In the genomic region with DNA sequence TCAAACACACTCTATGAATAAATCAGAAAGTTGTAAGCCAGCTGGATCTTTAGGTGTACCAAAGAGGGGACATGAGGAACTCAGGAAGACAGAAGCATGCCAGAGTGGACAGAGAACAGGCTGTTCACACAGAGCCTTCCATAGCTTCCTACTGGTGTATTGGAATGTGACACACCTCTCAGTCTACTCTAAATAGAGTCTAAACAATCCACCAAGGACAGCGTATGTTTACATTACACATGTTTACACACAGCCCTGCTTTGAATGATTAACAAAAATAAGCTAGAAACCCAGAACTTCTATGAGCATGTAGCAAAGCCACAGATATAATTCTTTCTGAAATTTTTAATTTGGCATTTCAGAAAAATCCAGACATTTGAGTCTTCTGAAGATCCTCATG, we compare ENCODE assay signal across 20 cellular contexts.
"Had no signal": no experiment of that assay in that cellular context is flagged by ENCODE, and none has a peak within 500 bp of the region (broad histone marks: within the 10 kb centered on the region; RNA-seq: fewer than 3 reads in every experiment).

No MANE protein-coding gene starts in this region.

- H3K36me3 Mint-ChIP-seq: activated CD4-positive, alpha-beta memory T cell treated with anti-CD3 and anti-CD28 coated beads for 36 hours; activated CD8-positive, alpha-beta memory T cell treated with anti-CD3 and anti-CD28 coated beads, Interleukin-2, amount 10 ng/mL, durations not matched to agents 7 days and 5 days; activated naive CD8-positive, alpha-beta T cell treated with anti-CD3 and anti-CD28 coated beads, Interleukin-2, amount 10 ng/mL, durations not matched to agents 7 days and 5 days; naive thymus-derived CD8-positive, alpha-beta T cell; WTC11 had no signal

- ATAC-seq: activated CD4-positive, alpha-beta T cell treated with anti-CD3 and anti-CD28 coated beads for 36 hours; activated CD8-positive, alpha-beta memory T cell treated with anti-CD3 and anti-CD28 coated beads, Interleukin-2, amount 10 ng/mL, durations not matched to agents 7 days and 5 days; activated T-helper 17 cell treated with anti-CD3 and anti-CD28 coated beads, Interleukin-2, amount 50 U/mL, for 72 hours; naive thymus-derived CD8-positive, alpha-beta T cell; WTC11 had no signal

- H3K79me2 ChIP-seq: parathyroid adenoma had no signal

- H3K4me3 ChIP-seq: cardiac muscle cell, esophagus squamous epithelium, heart right ventricle, thyroid gland had no signal

- H3K27me3 ChIP-seq: cardiac muscle cell, heart right ventricle, thyroid gland had no signal

- H3K9ac ChIP-seq: parathyroid adenoma had no signal

- H3K36me3 ChIP-seq: cardiac muscle cell, esophagus squamous epithelium, heart right ventricle, thyroid gland had no signal

- H3K4me1 ChIP-seq: esophagus squamous epithelium, parathyroid adenoma, thyroid gland had no signal

- H3K4me3 Mint-ChIP-seq: activated CD4-positive, alpha-beta memory T cell treated with anti-CD3 and anti-CD28 coated beads for 36 hours; activated CD4-positive, alpha-beta T cell treated with anti-CD3 and anti-CD28 coated beads for 36 hours; activated CD8-positive, alpha-beta memory T cell treated with anti-CD3 and anti-CD28 coated beads, Interleukin-2, amount 10 ng/mL, durations not matched to agents 7 days and 5 days; activated naive CD8-positive, alpha-beta T cell treated with anti-CD3 and anti-CD28 coated beads, Interleukin-2, amount 10 ng/mL, durations not matched to agents 7 days and 5 days; activated T-helper 17 cell treated with anti-CD3 and anti-CD28 coated beads, Interleukin-2, amount 50 U/mL, for 72 hours; dendritic cell treated with granulocyte-macrophage colony-stimulating factor and Interleukin-4, amounts not matched to agents 40 ng/mL and 50 ng/mL, for 4 days; naive thymus-derived CD8-positive, alpha-beta T cell; WTC11 had no signal

- H3K27ac Mint-ChIP-seq: activated CD4-positive, alpha-beta memory T cell treated with anti-CD3 and anti-CD28 coated beads for 36 hours; activated CD4-positive, alpha-beta T cell treated with anti-CD3 and anti-CD28 coated beads for 36 hours; activated CD8-positive, alpha-beta memory T cell treated with anti-CD3 and anti-CD28 coated beads, Interleukin-2, amount 10 ng/mL, durations not matched to agents 7 days and 5 days; activated naive CD8-positive, alpha-beta T cell treated with anti-CD3 and anti-CD28 coated beads, Interleukin-2, amount 10 ng/mL, durations not matched to agents 7 days and 5 days; activated T-helper 17 cell treated with anti-CD3 and anti-CD28 coated beads, Interleukin-2, amount 50 U/mL, for 72 hours; dendritic cell treated with granulocyte-macrophage colony-stimulating factor and Interleukin-4, amounts not matched to agents 40 ng/mL and 50 ng/mL, for 4 days; naive thymus-derived CD8-positive, alpha-beta T cell; WTC11 had no signal

- H3K27ac ChIP-seq: cardiac muscle cell, esophagus squamous epithelium, heart right ventricle, parathyroid adenoma, thyroid gland had no signal

- H3K4me1 Mint-ChIP-seq: activated CD4-positive, alpha-beta T cell treated with anti-CD3 and anti-CD28 coated beads for 36 hours; activated CD8-positive, alpha-beta memory T cell treated with anti-CD3 and anti-CD28 coated beads, Interleukin-2, amount 10 ng/mL, durations not matched to agents 7 days and 5 days; activated naive CD8-positive, alpha-beta T cell treated with anti-CD3 and anti-CD28 coated beads, Interleukin-2, amount 10 ng/mL, durations not matched to agents 7 days and 5 days; activated T-helper 17 cell treated with anti-CD3 and anti-CD28 coated beads, Interleukin-2, amount 50 U/mL, for 72 hours had no signal

- H3K9me3 ChIP-seq: esophagus squamous epithelium, heart right ventricle, thyroid gland had no signal

- H3K27me3 Mint-ChIP-seq: activated CD4-positive, alpha-beta memory T cell treated with anti-CD3 and anti-CD28 coated beads for 36 hours; activated CD4-positive, alpha-beta T cell treated with anti-CD3 and anti-CD28 coated beads for 36 hours; activated CD8-positive, alpha-beta memory T cell treated with anti-CD3 and anti-CD28 coated beads, Interleukin-2, amount 10 ng/mL, durations not matched to agents 7 days and 5 days; activated naive CD8-positive, alpha-beta T cell treated with anti-CD3 and anti-CD28 coated beads, Interleukin-2, amount 10 ng/mL, durations not matched to agents 7 days and 5 days; activated T-helper 17 cell treated with anti-CD3 and anti-CD28 coated beads, Interleukin-2, amount 50 U/mL, for 72 hours; dendritic cell treated with granulocyte-macrophage colony-stimulating factor and Interleukin-4, amounts not matched to agents 40 ng/mL and 50 ng/mL, for 4 days had no signal

- H2AFZ ChIP-seq: parathyroid adenoma had no signal

- H3K9me3 Mint-ChIP-seq: dendritic cell treated with granulocyte-macrophage colony-stimulating factor and Interleukin-4, amounts not matched to agents 40 ng/mL and 50 ng/mL, for 4 days; WTC11 had no signal

- DNase-seq: activated CD4-positive, alpha-beta memory T cell treated with anti-CD3 and anti-CD28 coated beads for 36 hours; activated CD4-positive, alpha-beta T cell treated with anti-CD3 and anti-CD28 coated beads for 36 hours; activated CD8-positive, alpha-beta memory T cell treated with anti-CD3 and anti-CD28 coated beads, Interleukin-2, amount 10 ng/mL, durations not matched to agents 7 days and 5 days; activated naive CD4-positive, alpha-beta T cell treated with Interleukin-2 at 50 U/mL for 16 hours; activated naive CD8-positive, alpha-beta T cell treated with anti-CD3 and anti-CD28 coated beads, Interleukin-2, amount 10 ng/mL, durations not matched to agents 7 days and 5 days; amygdala; effector CD8-positive, alpha-beta T cell; esophagus squamous epithelium; heart right ventricle; naive thymus-derived CD8-positive, alpha-beta T cell; retina; stimulated activated CD4-positive, alpha-beta T cell treated with anti-CD3 and anti-CD28 coated beads, Interleukin-2, amount 100 ng/mL, for 24 hours; stimulated activated naive CD4-positive, alpha-beta T cell treated with Interleukin-2 at 50 U/mL for 16 hours; SW 1271; thyroid gland had no signal
